Comparison of ENCODE assay signal across 16 cellular contexts in the genomic region with DNA sequence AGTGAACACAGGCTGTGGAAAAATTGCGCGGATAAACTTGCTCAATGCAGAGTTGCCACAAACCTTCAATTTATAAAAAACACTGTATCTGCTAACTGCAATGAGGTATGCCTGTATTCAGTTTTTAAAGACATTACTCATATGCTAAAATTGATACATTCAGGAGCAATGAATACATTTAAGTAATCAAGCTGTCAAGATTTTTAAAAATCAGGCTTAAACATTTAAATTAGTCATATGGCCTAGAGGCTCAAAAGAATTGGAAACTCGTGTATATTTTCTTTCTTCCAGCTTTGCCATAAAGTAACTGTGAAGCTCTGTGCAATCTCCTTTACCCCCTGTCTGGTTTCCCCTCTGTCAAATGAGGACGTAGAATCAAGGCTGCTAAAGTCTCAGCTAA. TPM values are rescaled to one million over a fixed set of nuclear protein-coding genes. Genes with fewer than 3 reads are reported as not detected.
DNase-seq lines count a peak whose midpoint lies in the region; ATAC-seq and TF ChIP-seq lines count a peak whose summit lies in the region.
"Had no signal": no experiment of that assay in that cellular context is flagged by ENCODE, and none has a peak within 500 bp of the region (broad histone marks: within the 10 kb centered on the region; RNA-seq: fewer than 3 reads in every experiment).

No MANE protein-coding gene starts in this region.

- no peaks in the 10 kb centered on the region for H3K27me3 ChIP-seq in CD4-positive, alpha-beta T cell (ENCODE audit: control insufficient read depth, insufficient read depth, low read length)
- no peaks in the 10 kb centered on the region for H3K27me3 ChIP-seq in H7 (ENCODE audit: control insufficient read depth, insufficient read depth, low read length)
- H3K27me3 ChIP-seq: SJSA1, testis had no signal

- no peaks in the 10 kb centered on the region for H3K9me3 ChIP-seq in CD4-positive, alpha-beta T cell (ENCODE audit: control insufficient read depth, low read length)
- H3K9me3 ChIP-seq: testis had no signal

- TF ChIP-seq CTCF in CD4-positive, alpha-beta T cell (IDR thresholded peaks at IDR 0.05) = no peak

- peak overlapping the region; percentile 99 for H3K4me3 Mint-ChIP-seq in CD4-positive, alpha-beta T cell
- H3K4me3 Mint-ChIP-seq in activated T-helper 1 cell treated with anti-CD3 and anti-CD28 coated beads, Interleukin-12 subunit alpha, Interleukin-12 subunit beta, Interleukin-2, Interleukin-4 antibody, amounts not matched to agents 30 ng/mL and 10 ng/mL and 1 ng/mL, durations not matched to agents 14 hours and 24 hours and 36 hours = peak overlapping the region; percentile 74

- ATAC-seq in CD4-positive, alpha-beta T cell (ENCODE audit: poor library complexity) = no peak

- H3K4me1 Mint-ChIP-seq in CD4-positive, alpha-beta T cell (ENCODE audit: low read depth) = peaks cover 80% of the 10 kb centered on the region
- peaks cover 55% of the 10 kb centered on the region for H3K4me1 Mint-ChIP-seq in activated T-helper 1 cell treated with anti-CD3 and anti-CD28 coated beads, Interleukin-12 subunit alpha, Interleukin-12 subunit beta, Interleukin-2, Interleukin-4 antibody, amounts not matched to agents 30 ng/mL and 10 ng/mL and 1 ng/mL, durations not matched to agents 14 hours and 24 hours and 36 hours (ENCODE audit: low read depth)

- no peak overlapping the region for H3K4me3 ChIP-seq in H7 (ENCODE audit: insufficient read depth, low read depth, low read length)
- H3K4me3 ChIP-seq: lung, SJSA1, testis had no signal

- peak overlapping the region; percentile 93 for H3K27ac Mint-ChIP-seq in CD4-positive, alpha-beta T cell
- peak overlapping the region; percentile 32 for H3K27ac Mint-ChIP-seq in activated T-helper 1 cell treated with anti-CD3 and anti-CD28 coated beads, Interleukin-12 subunit alpha, Interleukin-12 subunit beta, Interleukin-2, Interleukin-4 antibody, amounts not matched to agents 30 ng/mL and 10 ng/mL and 1 ng/mL, durations not matched to agents 14 hours and 24 hours and 36 hours

- POLR2A ChIA-PET in CD4-positive, alpha-beta T cell (lab: Charles Lee) = interaction anchor here (0.8 to 2.0 kb wide), 6 partner anchors 8 to 1059 kb away, joined by 3 to 7 read pairs (median 4); no protein-coding TSS in a partner anchor

- H3K36me3 ChIP-seq in H7 (replicated peaks; ENCODE audit: control insufficient read depth, insufficient read depth, low read length) = no peaks in the 10 kb centered on the region; the same call in 1 of the 2 replicates

- CTCF ChIA-PET in CD4-positive, alpha-beta T cell (lab: Charles Lee) = interaction anchor here (1.2 to 1.5 kb wide), 2 partner anchors 23 to 33 kb away, joined by 3 read pairs; no protein-coding TSS in a partner anchor

- no peak for DNase-seq in CD4-positive, alpha-beta T cell
- DNase-seq in EL (peak; percentile 64), iris pigment epithelial cell (ENCODE audit: low read depth) (peak; percentile 15), H7 (no peak), NCI-H1694 (lab: John Stamatoyannopoulos, UW) (no peak), NCI-H226 (no peak)
- no peak for DNase-seq in activated T-helper 1 cell treated with anti-CD3 and anti-CD28 coated beads, Interleukin-12 subunit alpha, Interleukin-12 subunit beta, Interleukin-2, Interleukin-4 antibody, amounts not matched to agents 30 ng/mL and 10 ng/mL and 1 ng/mL, durations not matched to agents 14 hours and 24 hours and 36 hours (ENCODE audit: low spot score)
- no peak for DNase-seq in stimulated activated CD4-positive, alpha-beta T cell treated with anti-CD3 and anti-CD28 coated beads, Interleukin-4, amount 100 ng/mL, for 1 hour
- DNase-seq: anterior cingulate cortex, DMS53, naive B cell, NCI-H146, NCI-H446 treated with DMSO at 0.1 percent for 48 hours, testis had no signal

- no peaks in the 10 kb centered on the region for H3K9me3 Mint-ChIP-seq in CD4-positive, alpha-beta T cell
- no peaks in the 10 kb centered on the region for H3K9me3 Mint-ChIP-seq in activated T-helper 1 cell treated with anti-CD3 and anti-CD28 coated beads, Interleukin-12 subunit alpha, Interleukin-12 subunit beta, Interleukin-2, Interleukin-4 antibody, amounts not matched to agents 30 ng/mL and 10 ng/mL and 1 ng/mL, durations not matched to agents 14 hours and 24 hours and 36 hours
- H3K9me3 Mint-ChIP-seq: naive B cell had no signal

- H3K36me3 Mint-ChIP-seq in CD4-positive, alpha-beta T cell (ENCODE audit: low read depth) = peaks cover 66% of the 10 kb centered on the region
- peaks cover 15% of the 10 kb centered on the region for H3K36me3 Mint-ChIP-seq in activated T-helper 1 cell treated with anti-CD3 and anti-CD28 coated beads, Interleukin-12 subunit alpha, Interleukin-12 subunit beta, Interleukin-2, Interleukin-4 antibody, amounts not matched to agents 30 ng/mL and 10 ng/mL and 1 ng/mL, durations not matched to agents 14 hours and 24 hours and 36 hours (ENCODE audit: low read depth)
- H3K36me3 Mint-ChIP-seq: naive B cell had no signal

- H3K27me3 Mint-ChIP-seq in CD4-positive, alpha-beta T cell = no peaks in the 10 kb centered on the region
- no peaks in the 10 kb centered on the region for H3K27me3 Mint-ChIP-seq in activated T-helper 1 cell treated with anti-CD3 and anti-CD28 coated beads, Interleukin-12 subunit alpha, Interleukin-12 subunit beta, Interleukin-2, Interleukin-4 antibody, amounts not matched to agents 30 ng/mL and 10 ng/mL and 1 ng/mL, durations not matched to agents 14 hours and 24 hours and 36 hours (ENCODE audit: insufficient read depth)
- H3K27me3 Mint-ChIP-seq: naive B cell had no signal

- H3K27ac ChIP-seq in CD4-positive, alpha-beta T cell (ENCODE audit: low read depth, low read length) = peak overlapping the region; percentile 46
- H3K27ac ChIP-seq: SJSA1, testis had no signal

- intact Hi-C loops in CD4-positive, alpha-beta T cell (cut with DNase I, micrococcal nuclease) = loop anchor here in 1 of 2 experiments (5.0 to 10.0 kb wide), 2 partner anchors 78 to 190 kb away; no protein-coding TSS in a partner anchor
- intact Hi-C loops in activated T-helper 1 cell treated with anti-CD3 and anti-CD28 coated beads, Interleukin-12 subunit alpha, Interleukin-12 subunit beta, Interleukin-2, Interleukin-4 antibody, amounts not matched to agents 30 ng/mL and 10 ng/mL and 1 ng/mL, durations not matched to agents 14 hours and 24 hours and 36 hours (cut with micrococcal nuclease) = loop anchor here (5.0 to 10.0 kb wide), 6 partner anchors 167 to 1097 kb away; partner anchors contain the start of genes AATF, ACACA, MRM1 and TADA2A

RNA-seq across cellular contexts. Expression of gene SYNRG, which starts 4.1 kb away (rescaled TPM):
- 10 to 100 TPM; 40.0 to 45.8 TPM for total RNA-seq in CD4-positive, alpha-beta T cell
- 51.3 and 51.4 TPM in 2 replicates for total RNA-seq in activated T-helper 1 cell treated with anti-CD3 and anti-CD28 coated beads, Interleukin-12 subunit alpha, Interleukin-12 subunit beta, Interleukin-2, Interleukin-4 antibody, amounts not matched to agents 30 ng/mL and 10 ng/mL and 1 ng/mL, durations not matched to agents 14 hours and 24 hours and 36 hours
- total RNA-seq in H7 (2014; rRNA removed; shearing (Covaris generic)) = 7.7 and 8.2 TPM in 2 replicates

RNA-seq across cellular contexts. Expression of gene DDX52, which starts 38.2 kb away (rescaled TPM):
- 10 to 100 TPM; 27.4 to 30.1 TPM for total RNA-seq in CD4-positive, alpha-beta T cell
- total RNA-seq in activated T-helper 1 cell treated with anti-CD3 and anti-CD28 coated beads, Interleukin-12 subunit alpha, Interleukin-12 subunit beta, Interleukin-2, Interleukin-4 antibody, amounts not matched to agents 30 ng/mL and 10 ng/mL and 1 ng/mL, durations not matched to agents 14 hours and 24 hours and 36 hours = 48.7 and 55.0 TPM in 2 replicates
- total RNA-seq in H7 (2014; rRNA removed; shearing (Covaris generic)) = 23.6 and 30.8 TPM in 2 replicates

Comparison
In these comparisons a context has a peak if more than half of its experiments do, and no peak if none do; other contexts are left out.
1. DNase-seq: peak in EL (single experiment) and iris pigment epithelial cell (single experiment); none in CD4-positive, alpha-beta T cell (0 of 10), activated T-helper 1 cell treated with anti-CD3 and anti-CD28 coated beads, Interleukin-12 subunit alpha, Interleukin-12 subunit beta, Interleukin-2, Interleukin-4 antibody, amounts not matched to agents 30 ng/mL and 10 ng/mL and 1 ng/mL, durations not matched to agents 14 hours and 24 hours and 36 hours (single experiment), H7 (single experiment), NCI-H1694 (single experiment), NCI-H226 (single experiment) and stimulated activated CD4-positive, alpha-beta T cell treated with anti-CD3 and anti-CD28 coated beads, Interleukin-4, amount 100 ng/mL, for 1 hour (single experiment).